ENCODE assay signal across 16 cellular contexts in genomic region chr17:17633310-17633709, GRCh38.
"Had no signal": no experiment of that assay in that cellular context is flagged by ENCODE, and none has a peak within 500 bp of the region (broad histone marks: within the 10 kb centered on the region; RNA-seq: fewer than 3 reads in every experiment).

No MANE protein-coding gene starts in this region.

- H3K4me3 ChIP-seq: esophagus muscularis mucosa, gastroesophageal sphincter, hepatocyte, lung, right atrium auricular region, sigmoid colon, skin epidermis had no signal

- H3K27ac ChIP-seq: esophagus muscularis mucosa, gastroesophageal sphincter, hepatocyte, neutrophil, right atrium auricular region, sigmoid colon, skin epidermis had no signal

- H3K36me3 ChIP-seq: esophagus muscularis mucosa, gastroesophageal sphincter, neutrophil, right atrium auricular region, sigmoid colon had no signal

- ATAC-seq: gastroesophageal sphincter, left colon, left ventricle myocardium superior had no signal

- H3K36me3 Mint-ChIP-seq: naive B cell had no signal

- H3K9me3 ChIP-seq: esophagus muscularis mucosa, gastroesophageal sphincter, neutrophil, right atrium auricular region, sigmoid colon had no signal

- H3K4me1 ChIP-seq: sigmoid colon had no signal

- H3K4me3 Mint-ChIP-seq: nephron had no signal

- DNase-seq: glutamatergic neuron; left colon; left ventricle myocardium superior; naive B cell; sigmoid colon; stimulated activated CD4-positive, alpha-beta T cell treated with anti-CD3 and anti-CD28 coated beads, Interleukin-12 subunit alpha, Interleukin-12 subunit beta, amount 100 ng/mL, for 4 hours; stimulated activated naive CD4-positive, alpha-beta T cell treated with Interleukin-2 at 50 U/mL for 16 hours; trophoblast cell had no signal

- H3K27ac Mint-ChIP-seq: naive B cell, nephron had no signal

- H3K27me3 ChIP-seq: hepatocyte, neutrophil, right atrium auricular region, sigmoid colon had no signal

- H3K9me3 Mint-ChIP-seq: nephron had no signal
